8 cellular contexts compared by ENCODE assay signal in genomic region chr6:122610690-122611455, GRCh38. TPM values are rescaled to one million over a fixed set of nuclear protein-coding genes. Genes with fewer than 3 reads are reported as not detected.
DNase-seq lines count a peak whose midpoint lies in the region; ATAC-seq and TF ChIP-seq lines count a peak whose summit lies in the region.

No MANE protein-coding gene starts in this region.

- peaks cover 9% of the 10 kb centered on the region for H3K4me1 Mint-ChIP-seq in GM23338

- peaks cover 16% of the 10 kb centered on the region for H3K36me3 Mint-ChIP-seq in GM23338 (ENCODE audit: low read depth)

- peaks cover 20% of the 10 kb centered on the region; the same call in 1 of the 2 replicates for H4K20me1 ChIP-seq in GM23338 (replicated peaks; ENCODE audit: insufficient read depth)

- TF ChIP-seq CTCF in GM23338 (conservative IDR thresholded peaks at IDR 0.05; ENCODE audit: low read depth in 2 of 2) = no peak
- no peak for TF ChIP-seq CTCF in WI38 (IDR thresholded peaks at IDR 0.05; ENCODE audit: low read depth, low read length)

- no peak overlapping the region for H3K27ac Mint-ChIP-seq in GM23338

- H3K9me2 ChIP-seq in GM23338 (ENCODE audit: insufficient read depth) = no peaks in the 10 kb centered on the region

- peaks cover 35% of the 10 kb centered on the region for H3K27me3 ChIP-seq in GM23338 (ENCODE audit: insufficient read depth)

- no peak overlapping the region for H2AFZ ChIP-seq in GM23338

- no peaks in the 10 kb centered on the region for H3F3A ChIP-seq in GM23338 (replicated peaks; ENCODE audit: low read depth)

- no peaks in the 10 kb centered on the region for H3K36me3 ChIP-seq in GM23338 (ENCODE audit: insufficient read depth)

- H3K9me3 Mint-ChIP-seq in GM23338 = no peaks in the 10 kb centered on the region

- DNase-seq in NCI-H2227 (lab: John Stamatoyannopoulos, UW; ENCODE audit: unreplicated experiment) (peak; percentile 23), NCI-H2227 treated with DMSO at 0.1 percent for 48 hours (lab: John Stamatoyannopoulos, UW) (no peak), GM23338 (ENCODE audit: low spot score) (peak; percentile 81), LoVo (ENCODE audit: low spot score) (peak; percentile 58), myocyte (ENCODE audit: low read depth) (peak; percentile 31), ureter (ENCODE audit: low spot score) (peak; percentile 47)

- H3K4me3 ChIP-seq in GM23338 (peak overlapping the region; percentile 61), WI38 (ENCODE audit: low read depth, low read length) (peak overlapping the region; percentile 59)

- H3K79me2 ChIP-seq in GM23338 (replicated peaks; ENCODE audit: insufficient read depth) = peaks cover 12% of the 10 kb centered on the region

- 0 out of 2 replicates have a peak, but pooled peaks cover 6% of the 10 kb centered on the region for H3K4me1 ChIP-seq in GM23338 (ENCODE audit: insufficient read depth)

- H3K4me2 ChIP-seq in GM23338 = peak overlapping the region; percentile 86

- H3K27me3 Mint-ChIP-seq in GM23338 (ENCODE audit: insufficient read depth, low read depth, poor library complexity) = peaks cover 8% of the 10 kb centered on the region

- H3K4me3 Mint-ChIP-seq in GM23338 = peak overlapping the region; percentile 70

- H3K27ac ChIP-seq in GM23338 (ENCODE audit: low read depth) = no peak overlapping the region

- ATAC-seq in GM23338 = peak; percentile 79
- peak; percentile 39 for ATAC-seq in esophagus mucosa

TF ChIP-seq in GM23338, 12 proteins besides CTCF, POLR2A, EP300 and RAD21:
- TF ChIP-seq, protein P1, sequence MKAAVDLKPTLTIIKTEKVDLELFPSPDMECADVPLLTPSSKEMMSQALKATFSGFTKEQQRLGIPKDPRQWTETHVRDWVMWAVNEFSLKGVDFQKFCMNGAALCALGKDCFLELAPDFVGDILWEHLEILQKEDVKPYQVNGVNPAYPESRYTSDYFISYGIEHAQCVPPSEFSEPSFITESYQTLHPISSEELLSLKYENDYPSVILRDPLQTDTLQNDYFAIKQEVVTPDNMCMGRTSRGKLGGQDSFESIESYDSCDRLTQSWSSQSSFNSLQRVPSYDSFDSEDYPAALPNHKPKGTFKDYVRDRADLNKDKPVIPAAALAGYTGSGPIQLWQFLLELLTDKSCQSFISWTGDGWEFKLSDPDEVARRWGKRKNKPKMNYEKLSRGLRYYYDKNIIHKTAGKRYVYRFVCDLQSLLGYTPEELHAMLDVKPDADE (IDR thresholded peaks at IDR 0.05) = no peak
- TF ChIP-seq STAT1 (IDR thresholded peaks at IDR 0.05; ENCODE audit: unreplicated experiment) = no peak

RNA-seq across cellular contexts. Expression of gene PKIB, which starts 0.7 kb away (rescaled TPM):
- 170 TPM in 2 replicates for total RNA-seq in GM23338 (2014; rRNA removed; shearing (Covaris generic))
- polyA plus RNA-seq in GM23338 (2016; fragmentation: Nextera tagmentation; extraction: Ambion mirVana) = 125 and 128 TPM in 2 replicates
- total RNA-seq in esophagus mucosa = 0.88 TPM
- 1.4 and 1.8 TPM in 2 replicates for total RNA-seq in myocyte
- polyA plus RNA-seq in myocyte (2012) = 0.13 TPM
- 3.5 TPM for total RNA-seq in ureter

Comparison
In these comparisons a context has a peak if more than half of its experiments do, and no peak if none do; other contexts are left out.
1. RNA of gene PKIB, which starts 0.7 kb away (total RNA-seq): 170 TPM in GM23338; 3.5 TPM in ureter (single experiment), 1.4 to 1.8 TPM in myocyte and 0.88 TPM in esophagus mucosa (single experiment); every median in the first group is over 10 times any median in the second.